8 cellular contexts compared by ENCODE assay signal in genomic region chr14:91649930-91650329, GRCh38.
DNase-seq lines count a peak whose midpoint lies in the region; ATAC-seq and TF ChIP-seq lines count a peak whose summit lies in the region.

No MANE protein-coding gene starts in this region.

- DNase-seq in natural killer cell = no peak
- DNase-seq in natural killer cell treated with Interleukin-12 subunit alpha and Interleukin-12 subunit beta and Interleukin-15 and Interleukin-18, amount 100 ng/mL, for 72 hours (ENCODE audit: low spot score) = no peak
- peak; percentile 57 for DNase-seq in MCF 10A (ENCODE audit: unreplicated experiment)
- DNase-seq in right lobe of liver = no peak
- DNase-seq in stimulated activated naive CD8-positive, alpha-beta T cell treated with anti-CD3 and anti-CD28 coated beads, Interleukin-15, Interleukin-2, amounts not matched to agents 100 U/mL and 50 U/mL, for 24 hours = no peak
- DNase-seq in stimulated activated CD4-positive, alpha-beta T cell treated with anti-CD3 and anti-CD28 coated beads, Interleukin-2, amount 100 ng/mL, for 24 hours = no peak

- POLR2A ChIA-PET in MCF 10A (lab: Yijun Ruan, JAX) = interaction anchor here (1.4 kb wide), 1 partner anchor 347 kb away, joined by 6 read pairs; no protein-coding TSS in a partner anchor

- no peak overlapping the region for H3K27ac ChIP-seq in right lobe of liver

- H3K36me3 ChIP-seq in Loucy (ENCODE audit: insufficient read depth, low read length) = no peaks in the 10 kb centered on the region
- H3K36me3 ChIP-seq in right lobe of liver = no peaks in the 10 kb centered on the region

- H3K4me3 Mint-ChIP-seq in natural killer cell (no peak overlapping the region), MCF 10A (ENCODE audit: unreplicated experiment) (no peak overlapping the region)
- no peak overlapping the region for H3K4me3 Mint-ChIP-seq in natural killer cell treated with Interleukin-12 subunit alpha and Interleukin-12 subunit beta and Interleukin-15 and Interleukin-18, amount 100 ng/mL, for 72 hours

- H3K36me3 Mint-ChIP-seq in natural killer cell = no peaks in the 10 kb centered on the region
- peaks cover 7% of the 10 kb centered on the region for H3K36me3 Mint-ChIP-seq in natural killer cell treated with Interleukin-12 subunit alpha and Interleukin-12 subunit beta and Interleukin-15 and Interleukin-18, amount 100 ng/mL, for 72 hours
- no peaks in the 10 kb centered on the region for H3K36me3 Mint-ChIP-seq in MCF 10A (ENCODE audit: insufficient read depth, unreplicated experiment)

- ATAC-seq in natural killer cell = peak in 1 of 3 donors; percentile 78
- ATAC-seq in natural killer cell treated with Interleukin-12 subunit alpha and Interleukin-12 subunit beta and Interleukin-15 and Interleukin-18, amount 100 ng/mL, for 72 hours = no peak
- ATAC-seq in right lobe of liver = peak; percentile 63 to 81 (median 72)
- no peak for ATAC-seq in stimulated activated naive CD8-positive, alpha-beta T cell treated with anti-CD3 and anti-CD28 coated beads, Interleukin-15, Interleukin-2, amounts not matched to agents 100 U/mL and 50 U/mL, for 24 hours
- ATAC-seq in GM21360 (IDR thresholded peaks at IDR 0.05; ENCODE audit: unreplicated experiment) = no peak

- 9% methylated on average over 2 of the region's 2 CpGs for WGBS in right lobe of liver (ENCODE audit: insufficient coverage, low coverage, low lambda C conversion rate, missing lambda C conversion rate)

- no peaks in the 10 kb centered on the region for H4K20me1 ChIP-seq in Loucy (ENCODE audit: insufficient read depth, low read length, poor library complexity, severe bottlenecking)

- TF ChIP-seq POLR2A in right lobe of liver (IDR thresholded peaks at IDR 0.05) = no peak

- H3K4me1 Mint-ChIP-seq in natural killer cell (no peaks in the 10 kb centered on the region), MCF 10A (ENCODE audit: insufficient read depth, unreplicated experiment) (peaks cover 5% of the 10 kb centered on the region)
- H3K4me1 Mint-ChIP-seq in natural killer cell treated with Interleukin-12 subunit alpha and Interleukin-12 subunit beta and Interleukin-15 and Interleukin-18, amount 100 ng/mL, for 72 hours (ENCODE audit: low read depth in 2 of 2) = no peaks in the 10 kb centered on the region

- no TSS peak for BruUV-seq in MCF 10A (replicated peaks; lab: Mats Ljungman, UMichigan)

- H3K9me3 Mint-ChIP-seq in natural killer cell (peaks cover 0 to 3% of the 10 kb centered on the region in 2 donors), MCF 10A (ENCODE audit: unreplicated experiment) (peaks cover 8% of the 10 kb centered on the region)
- no peaks in the 10 kb centered on the region for H3K9me3 Mint-ChIP-seq in natural killer cell treated with Interleukin-12 subunit alpha and Interleukin-12 subunit beta and Interleukin-15 and Interleukin-18, amount 100 ng/mL, for 72 hours

- intact Hi-C loops in natural killer cell (cut with micrococcal nuclease) (loop anchor here (1.0 to 10.0 kb wide), 2 partner anchors 347 to 455 kb away; partner anchors contain the start of gene ATXN3), MCF 10A (cut with micrococcal nuclease) (loop anchor here (5.0 kb wide), 3 partner anchors 187 to 347 kb away; no protein-coding TSS in a partner anchor), right lobe of liver (cut with DNase I) (loop anchor here in 1 of 2 donors (10.0 kb wide), 1 partner anchor 255 kb away; no protein-coding TSS in a partner anchor)

- no peak overlapping the region for H3K9ac ChIP-seq in Loucy (ENCODE audit: low read depth, low read length, poor library complexity, severe bottlenecking)

- H3K9me2 ChIP-seq in Loucy (replicated peaks; ENCODE audit: low read depth, low read length) = no peaks in the 10 kb centered on the region

- no peak overlapping the region for H2AFZ ChIP-seq in Loucy (ENCODE audit: low read length)

- H3K9me3 ChIP-seq in Loucy (ENCODE audit: insufficient read depth, low read depth, low read length) = no peaks in the 10 kb centered on the region
- H3K9me3 ChIP-seq in right lobe of liver = no peaks in the 10 kb centered on the region

- peaks cover 0 to 4% of the 10 kb centered on the region in 2 donors for H3K27me3 Mint-ChIP-seq in natural killer cell (ENCODE audit: low read depth in 2 of 2)
- H3K27me3 Mint-ChIP-seq in natural killer cell treated with Interleukin-12 subunit alpha and Interleukin-12 subunit beta and Interleukin-15 and Interleukin-18, amount 100 ng/mL, for 72 hours = peaks cover 6 to 9% of the 10 kb centered on the region in 2 donors
- H3K27me3 Mint-ChIP-seq in MCF 10A (ENCODE audit: insufficient read depth, unreplicated experiment) = no peaks in the 10 kb centered on the region

- no peaks in the 10 kb centered on the region for H3F3A ChIP-seq in Loucy (ENCODE audit: low read depth)

- CTCF ChIA-PET in MCF 10A (lab: Yijun Ruan, JAX) = interaction anchor here (0.6 to 5.0 kb wide), 29 partner anchors 8 to 349 kb away, joined by 3 to 87 read pairs (median 4); no protein-coding TSS in a partner anchor

- H3K79me2 ChIP-seq in Loucy (ENCODE audit: insufficient read depth, low read length) = no peaks in the 10 kb centered on the region

- H3K4me3 ChIP-seq in Loucy (ENCODE audit: low read length, poor library complexity, severe bottlenecking) (no peak overlapping the region), right lobe of liver (no peak overlapping the region)

- TF ChIP-seq CTCF in natural killer cell (IDR thresholded peaks at IDR 0.05) (peak; percentile 48), Loucy (conservative IDR thresholded peaks at IDR 0.05; ENCODE audit: low read length) (peak; percentile 59), MCF 10A (IDR thresholded peaks at IDR 0.05; ENCODE audit: unreplicated experiment) (peak; percentile 76), right lobe of liver (IDR thresholded peaks at IDR 0.05) (peak; percentile 55 to 66 (median 61))

- H3K4me1 ChIP-seq in Loucy (ENCODE audit: insufficient read depth, low read length, poor library complexity, severe bottlenecking) (peaks cover 6% of the 10 kb centered on the region), right lobe of liver (no peaks in the 10 kb centered on the region)

- no peaks in the 10 kb centered on the region for H3K27me3 ChIP-seq in Loucy (ENCODE audit: insufficient read depth, low read length, poor library complexity, severe bottlenecking)
- no peaks in the 10 kb centered on the region for H3K27me3 ChIP-seq in right lobe of liver

- H3K4me2 ChIP-seq in Loucy (ENCODE audit: low read depth, low read length, poor library complexity, severe bottlenecking) = no peak overlapping the region

- no peak overlapping the region for H3K27ac Mint-ChIP-seq in natural killer cell
- H3K27ac Mint-ChIP-seq in natural killer cell treated with Interleukin-12 subunit alpha and Interleukin-12 subunit beta and Interleukin-15 and Interleukin-18, amount 100 ng/mL, for 72 hours = no peak overlapping the region
- no peak overlapping the region for H3K27ac Mint-ChIP-seq in MCF 10A (ENCODE audit: low read depth, unreplicated experiment)

Comparison
In these comparisons a context has a peak if more than half of its experiments do, and no peak if none do; other contexts are left out.
1. ATAC-seq: peak in right lobe of liver (4 of 4); none in natural killer cell treated with Interleukin-12 subunit alpha and Interleukin-12 subunit beta and Interleukin-15 and Interleukin-18, amount 100 ng/mL, for 72 hours (0 of 2), stimulated activated naive CD8-positive, alpha-beta T cell treated with anti-CD3 and anti-CD28 coated beads, Interleukin-15, Interleukin-2, amounts not matched to agents 100 U/mL and 50 U/mL, for 24 hours (single experiment) and GM21360 (single experiment).
2. Peak in every context shown above with its lines, with median percentiles within 50 percentile points of each other: CTCF ChIP-seq.